ENCODE assay signal across 1 cellular context in genomic region chr6:42224222-42225042, GRCh38.
TF ChIP-seq lines count a peak whose summit lies in the region.

No MANE protein-coding gene starts in this region.

TF ChIP-seq in GM12878, 131 proteins besides CTCF, POLR2A, EP300 and RAD21 (continued from another document):
- TF ChIP-seq IRF5 (IDR thresholded peaks at IDR 0.05; ENCODE audit: borderline replicate concordance) (no peak), NFIC (IDR thresholded peaks at IDR 0.05; ENCODE audit: low read depth, low read length) (peak; percentile 94), RELB (IDR thresholded peaks at IDR 0.05; ENCODE audit: low read depth) (peak; percentile 26; the same call in 1 of the 2 replicates), MTA3 (IDR thresholded peaks at IDR 0.05; ENCODE audit: borderline replicate concordance, low read length) (peak; percentile 55; the same call in 1 of the 2 replicates), ZBED1 (IDR thresholded peaks at IDR 0.05; ENCODE audit: borderline replicate concordance) (peak; percentile 60; the same call in 1 of the 2 replicates), TCF7 (IDR thresholded peaks at IDR 0.05; ENCODE audit: borderline replicate concordance) (peak; percentile 70), SKIL (IDR thresholded peaks at IDR 0.05; ENCODE audit: low read depth, poor library complexity, severe bottlenecking) (peak; percentile 89), BCL3 (IDR thresholded peaks at IDR 0.05; ENCODE audit: borderline replicate concordance, insufficient read depth, low read depth, low read length, poor library complexity, severe bottlenecking) (peak; percentile 92), ZBTB4 (CRISPR knock-in tag; IDR thresholded peaks at IDR 0.05) (no peak), YBX1 (IDR thresholded peaks at IDR 0.05) (no peak), RUNX3 (IDR thresholded peaks at IDR 0.05; ENCODE audit: low read length) (peak; percentile 71), PML (IDR thresholded peaks at IDR 0.05; ENCODE audit: low read length) (peak; percentile 54; the same call in 1 of the 2 replicates), TCF3 (IDR thresholded peaks at IDR 0.05; ENCODE audit: borderline replicate concordance, insufficient read depth, low read depth, low read length) (peak; percentile 80; the same call in 1 of the 2 replicates), NR2F1 (conservative IDR thresholded peaks at IDR 0.05) (peak; percentile 79), RAD51 (IDR thresholded peaks at IDR 0.05) (peak; percentile 37), HDGF (IDR thresholded peaks at IDR 0.05) (no peak), BCL11A (IDR thresholded peaks at IDR 0.05; ENCODE audit: low read depth, low read length) (peak; percentile 86), ZNF217 (IDR thresholded peaks at IDR 0.05) (0 out of 2 replicates have a peak, but pooled peaks have one; percentile 61), ATF2 (IDR thresholded peaks at IDR 0.05; ENCODE audit: low read length) (peak; percentile 83; the same call in 1 of the 2 replicates), GABPA (IDR thresholded peaks at IDR 0.05; ENCODE audit: low read depth) (peak; percentile 70), SREBF1 (IDR thresholded peaks at IDR 0.05; ENCODE audit: low read length) (peak; percentile 30; the same call in 1 of the 2 replicates), YY1 (IDR thresholded peaks at IDR 0.05; ENCODE audit: low read depth, low read length) (no peak)
